In the genomic region with DNA sequence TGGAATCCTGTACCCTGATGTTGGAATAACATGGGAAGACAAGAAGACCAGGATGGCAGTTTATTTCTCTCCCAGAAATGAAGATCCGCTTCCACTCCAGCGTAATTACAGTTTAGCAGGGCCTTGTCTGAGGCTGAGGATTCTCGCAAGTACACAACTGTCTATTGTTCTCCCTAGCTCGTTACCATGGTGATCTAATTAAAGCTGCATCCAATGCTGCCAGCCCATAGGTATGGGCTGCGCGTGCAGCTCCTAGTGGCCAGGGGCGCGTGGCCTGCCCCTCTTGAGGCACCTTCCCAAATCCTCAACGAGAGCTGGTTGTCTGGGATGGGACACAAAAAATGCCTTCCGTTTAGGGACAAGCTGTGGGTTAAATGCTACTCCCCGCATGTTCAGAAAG, we compare ENCODE assay signal across 18 cellular contexts.
DNase-seq lines count a peak whose midpoint lies in the region; ATAC-seq and TF ChIP-seq lines count a peak whose summit lies in the region.
"Had no signal": no experiment of that assay in that cellular context is flagged by ENCODE, and none has a peak within 500 bp of the region (broad histone marks: within the 10 kb centered on the region; RNA-seq: fewer than 3 reads in every experiment).

No MANE protein-coding gene starts in this region.

- no peak for TF ChIP-seq POLR2A in stomach (IDR thresholded peaks at IDR 0.05)

- no peaks in the 10 kb centered on the region for H4K20me1 ChIP-seq in GM23338 (replicated peaks; ENCODE audit: insufficient read depth)

- H3K4me3 ChIP-seq in GM23338 (no peak overlapping the region), trophoblast cell (ENCODE audit: low read depth, low read length) (no peak overlapping the region), stomach (no peak overlapping the region)
- H3K4me3 ChIP-seq: heart right ventricle, upper lobe of left lung had no signal

- H3K4me2 ChIP-seq in GM23338 (no peak overlapping the region), trophoblast cell (ENCODE audit: low read length) (no peak overlapping the region)

- H4K12ac ChIP-seq in trophoblast cell (ENCODE audit: low read depth, low read length), result no peak overlapping the region

- 0 out of 4 replicates have a peak, but pooled peaks of 1 of the 2 experiments have one; percentile 1 for TF ChIP-seq CTCF in GM23338 (conservative IDR thresholded peaks at IDR 0.05; ENCODE audit: low read depth in 2 of 2)
- no peak for TF ChIP-seq CTCF in omental fat pad (IDR thresholded peaks at IDR 0.05)
- no peak for TF ChIP-seq CTCF in stomach (IDR thresholded peaks at IDR 0.05)

- peak overlapping the region; percentile 2 for H2BK120ac ChIP-seq in trophoblast cell (ENCODE audit: insufficient read depth, low read length, poor library complexity)

- H3K27ac Mint-ChIP-seq in GM23338, result no peak overlapping the region

- H3K9me2 ChIP-seq in GM23338 (ENCODE audit: insufficient read depth), result no peaks in the 10 kb centered on the region

- no peak overlapping the region for H3K27ac ChIP-seq in GM23338 (ENCODE audit: low read depth)
- H3K27ac ChIP-seq in trophoblast cell (ENCODE audit: low read depth, low read length), result no peak overlapping the region
- no peak overlapping the region for H3K27ac ChIP-seq in stomach
- H3K27ac ChIP-seq: heart right ventricle, HL-60, upper lobe of left lung had no signal

- no peak overlapping the region for H3K23ac ChIP-seq in trophoblast cell (ENCODE audit: low read length)

- no peak overlapping the region for H3K4ac ChIP-seq in trophoblast cell (ENCODE audit: low read depth, low read length)

- TF ChIP-seq EP300 in stomach (IDR thresholded peaks at IDR 0.05), result no peak

- H3K36me3 ChIP-seq in GM23338 (ENCODE audit: insufficient read depth) (no peaks in the 10 kb centered on the region), trophoblast cell (ENCODE audit: control insufficient read depth in 1 of 2, insufficient read depth in 2 of 2, low read length in 2 of 2) (no peaks in the 10 kb centered on the region), stomach (no peaks in the 10 kb centered on the region)
- H3K36me3 ChIP-seq: heart right ventricle, upper lobe of left lung had no signal

- peaks cover 21% of the 10 kb centered on the region for H3K27me3 Mint-ChIP-seq in GM23338 (ENCODE audit: insufficient read depth, low read depth, poor library complexity)

- H3K79me2 ChIP-seq in GM23338 (replicated peaks; ENCODE audit: insufficient read depth), result no peaks in the 10 kb centered on the region
- H3K79me2 ChIP-seq in trophoblast cell (ENCODE audit: control insufficient read depth, insufficient read depth, low read length, poor library complexity), result peaks cover 1% of the 10 kb centered on the region

- H3K4me1 ChIP-seq in GM23338 (ENCODE audit: insufficient read depth) (0 out of 2 replicates have a peak, but pooled peaks cover 6% of the 10 kb centered on the region), trophoblast cell (ENCODE audit: control insufficient read depth in 1 of 2, insufficient read depth in 2 of 2, low read length in 2 of 2) (peaks cover 42 to 48% of the 10 kb centered on the region in 2 experiments), stomach (peaks cover 0 to 13% (median 5%) of the 10 kb centered on the region in 4 donors)
- H3K4me1 ChIP-seq: upper lobe of left lung had no signal

- no peaks in the 10 kb centered on the region for H3F3A ChIP-seq in GM23338 (replicated peaks; ENCODE audit: low read depth)

- intact Hi-C loops in stomach (cut with DNase I; ENCODE audit: low total_unique reads), result no loop called here

- ATAC-seq in GM23338 (peak; percentile 63), omental fat pad (ENCODE audit: low FRiP score) (no peak)
- ATAC-seq: heart right ventricle, right cardiac atrium had no signal

- H3K4me1 Mint-ChIP-seq in GM23338, result peaks cover 21% of the 10 kb centered on the region

- H2BK12ac ChIP-seq in trophoblast cell (ENCODE audit: low read length), result peak overlapping the region; percentile 52

- H2BK5ac ChIP-seq in trophoblast cell (ENCODE audit: low read depth, low read length, poor library complexity), result peak overlapping the region; percentile 12

- H3K9me3 ChIP-seq in trophoblast cell (ENCODE audit: insufficient read depth, low read depth, low read length) (no peaks in the 10 kb centered on the region), stomach (no peaks in the 10 kb centered on the region)
- H3K9me3 ChIP-seq: heart right ventricle, upper lobe of left lung had no signal

- H3K4me3 Mint-ChIP-seq in GM23338, result no peak overlapping the region

- no peak overlapping the region for H3K9ac ChIP-seq in trophoblast cell (ENCODE audit: low read length)

- DNase-seq in GM23338 (ENCODE audit: low spot score) (peak; percentile 67), NCI-H2227 treated with DMSO at 0.1 percent for 48 hours (lab: John Stamatoyannopoulos, UW) (peak; percentile 82), hippocampal formation (lab: John Stamatoyannopoulos, UW) (peak; percentile 23 to 41), trophoblast cell (no peak), omental fat pad (ENCODE audit: low spot score) (no peak), stomach (no peak), NCI-H187 treated with DMSO at 0.1 percent for 48 hours (lab: John Stamatoyannopoulos, UW) (no peak)
- DNase-seq: activated naive CD4-positive, alpha-beta T cell treated with Interleukin-2 at 50 U/mL for 16 hours; aorta; EL; GOT3; heart right ventricle; IMR-90; mammary epithelial cell; right cardiac atrium; stimulated activated naive CD4-positive, alpha-beta T cell had no signal

- no peak overlapping the region for H3K14ac ChIP-seq in trophoblast cell (ENCODE audit: low read length)

- WGBS in trophoblast cell (ENCODE audit: extremely low coverage, insufficient coverage, insufficient read length), result no CpG with 5 or more reads among the region's 11 CpGs
- WGBS in stomach, 5 donors, result 88 to 96% (median 92%) methylated on average over 11 of the region's 11 CpGs

- H4K8ac ChIP-seq in trophoblast cell (ENCODE audit: low read depth, low read length), result no peak overlapping the region

- H2AFZ ChIP-seq in GM23338 (0 out of 2 replicates have a peak overlapping the region, but pooled peaks have one; percentile 7), trophoblast cell (ENCODE audit: insufficient read depth, low read length, poor library complexity) (no peak overlapping the region)

- no peaks in the 10 kb centered on the region for H3K9me3 Mint-ChIP-seq in GM23338

- peak overlapping the region; percentile 12 for H3K18ac ChIP-seq in trophoblast cell (ENCODE audit: low read length)

- no peaks in the 10 kb centered on the region for H3K27me3 ChIP-seq in GM23338 (ENCODE audit: insufficient read depth)
- H3K27me3 ChIP-seq in trophoblast cell (ENCODE audit: insufficient read depth, low read length), result no peaks in the 10 kb centered on the region
- H3K27me3 ChIP-seq in stomach, result no peaks in the 10 kb centered on the region
- H3K27me3 ChIP-seq: heart right ventricle, upper lobe of left lung had no signal

- peak overlapping the region; percentile 34 for H4K91ac ChIP-seq in trophoblast cell (ENCODE audit: low read depth, low read length)

- H3K79me1 ChIP-seq in trophoblast cell (ENCODE audit: low read length), result peaks cover 30% of the 10 kb centered on the region

- H2AK5ac ChIP-seq in trophoblast cell (ENCODE audit: low read length), result no peak overlapping the region

- no peaks in the 10 kb centered on the region for H3K36me3 Mint-ChIP-seq in GM23338 (ENCODE audit: low read depth)

TF ChIP-seq in GM23338, 12 proteins besides CTCF, POLR2A, EP300 and RAD21 (continues in another document):
- TF ChIP-seq EZH2 (IDR thresholded peaks at IDR 0.05; ENCODE audit: low read depth, unreplicated experiment) (no peak), ZNF114 (CRISPR knock-in tag; IDR thresholded peaks at IDR 0.05) (no peak), CREB1 (CRISPR knock-in tag; IDR thresholded peaks at IDR 0.05; ENCODE audit: low read depth) (no peak), NANOG (IDR thresholded peaks at IDR 0.05; ENCODE audit: borderline replicate concordance) (no peak), JUNB (IDR thresholded peaks at IDR 0.05; ENCODE audit: unreplicated experiment) (no peak), ZNF331 (CRISPR knock-in tag; IDR thresholded peaks at IDR 0.05; ENCODE audit: low read depth) (no peak), STAT1 (IDR thresholded peaks at IDR 0.05; ENCODE audit: unreplicated experiment) (no peak)
- TF ChIP-seq, protein P1, sequence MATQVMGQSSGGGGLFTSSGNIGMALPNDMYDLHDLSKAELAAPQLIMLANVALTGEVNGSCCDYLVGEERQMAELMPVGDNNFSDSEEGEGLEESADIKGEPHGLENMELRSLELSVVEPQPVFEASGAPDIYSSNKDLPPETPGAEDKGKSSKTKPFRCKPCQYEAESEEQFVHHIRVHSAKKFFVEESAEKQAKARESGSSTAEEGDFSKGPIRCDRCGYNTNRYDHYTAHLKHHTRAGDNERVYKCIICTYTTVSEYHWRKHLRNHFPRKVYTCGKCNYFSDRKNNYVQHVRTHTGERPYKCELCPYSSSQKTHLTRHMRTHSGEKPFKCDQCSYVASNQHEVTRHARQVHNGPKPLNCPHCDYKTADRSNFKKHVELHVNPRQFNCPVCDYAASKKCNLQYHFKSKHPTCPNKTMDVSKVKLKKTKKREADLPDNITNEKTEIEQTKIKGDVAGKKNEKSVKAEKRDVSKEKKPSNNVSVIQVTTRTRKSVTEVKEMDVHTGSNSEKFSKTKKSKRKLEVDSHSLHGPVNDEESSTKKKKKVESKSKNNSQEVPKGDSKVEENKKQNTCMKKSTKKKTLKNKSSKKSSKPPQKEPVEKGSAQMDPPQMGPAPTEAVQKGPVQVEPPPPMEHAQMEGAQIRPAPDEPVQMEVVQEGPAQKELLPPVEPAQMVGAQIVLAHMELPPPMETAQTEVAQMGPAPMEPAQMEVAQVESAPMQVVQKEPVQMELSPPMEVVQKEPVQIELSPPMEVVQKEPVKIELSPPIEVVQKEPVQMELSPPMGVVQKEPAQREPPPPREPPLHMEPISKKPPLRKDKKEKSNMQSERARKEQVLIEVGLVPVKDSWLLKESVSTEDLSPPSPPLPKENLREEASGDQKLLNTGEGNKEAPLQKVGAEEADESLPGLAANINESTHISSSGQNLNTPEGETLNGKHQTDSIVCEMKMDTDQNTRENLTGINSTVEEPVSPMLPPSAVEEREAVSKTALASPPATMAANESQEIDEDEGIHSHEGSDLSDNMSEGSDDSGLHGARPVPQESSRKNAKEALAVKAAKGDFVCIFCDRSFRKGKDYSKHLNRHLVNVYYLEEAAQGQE (IDR thresholded peaks at IDR 0.05; ENCODE audit: unreplicated experiment), result no peak
- TF ChIP-seq, protein P2, sequence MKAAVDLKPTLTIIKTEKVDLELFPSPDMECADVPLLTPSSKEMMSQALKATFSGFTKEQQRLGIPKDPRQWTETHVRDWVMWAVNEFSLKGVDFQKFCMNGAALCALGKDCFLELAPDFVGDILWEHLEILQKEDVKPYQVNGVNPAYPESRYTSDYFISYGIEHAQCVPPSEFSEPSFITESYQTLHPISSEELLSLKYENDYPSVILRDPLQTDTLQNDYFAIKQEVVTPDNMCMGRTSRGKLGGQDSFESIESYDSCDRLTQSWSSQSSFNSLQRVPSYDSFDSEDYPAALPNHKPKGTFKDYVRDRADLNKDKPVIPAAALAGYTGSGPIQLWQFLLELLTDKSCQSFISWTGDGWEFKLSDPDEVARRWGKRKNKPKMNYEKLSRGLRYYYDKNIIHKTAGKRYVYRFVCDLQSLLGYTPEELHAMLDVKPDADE (IDR thresholded peaks at IDR 0.05), result no peak

Comparison
In these comparisons a context has a peak if more than half of its experiments do, and no peak if none do; other contexts are left out.
1. DNase-seq: peak in GM23338 (single experiment), NCI-H2227 treated with DMSO at 0.1 percent for 48 hours (single experiment) and hippocampal formation (2 of 2); none in trophoblast cell (0 of 2), omental fat pad (single experiment), stomach (single experiment) and NCI-H187 treated with DMSO at 0.1 percent for 48 hours (single experiment).